In the genomic region with DNA sequence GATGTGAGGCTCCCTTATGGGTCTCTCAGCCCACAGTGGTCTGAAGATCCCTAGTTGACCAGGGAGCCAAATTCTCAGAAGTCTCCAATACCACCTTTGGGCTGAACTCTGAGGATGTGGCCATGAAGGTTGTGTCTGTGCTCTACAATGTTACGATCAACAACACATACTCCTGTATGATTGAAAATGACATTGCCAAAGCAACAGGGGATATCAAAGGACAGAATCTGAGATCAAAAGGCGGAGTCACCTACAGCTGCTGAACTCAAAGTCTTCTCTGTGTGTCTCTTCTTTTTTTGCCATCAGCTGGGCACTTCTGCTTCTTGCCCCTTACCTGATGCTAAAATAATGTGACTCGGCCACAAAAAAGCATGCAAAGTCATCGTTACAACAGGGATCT, we compare ENCODE assay signal across 22 cellular contexts. TPM values are rescaled to one million over a fixed set of nuclear protein-coding genes. Genes with fewer than 3 reads are reported as not detected.
"Had no signal": no experiment of that assay in that cellular context is flagged by ENCODE, and none has a peak within 500 bp of the region (broad histone marks: within the 10 kb centered on the region; RNA-seq: fewer than 3 reads in every experiment).

No MANE protein-coding gene starts in this region.

- ATAC-seq: activated T-cell treated with anti-CD3 and anti-CD28 coated beads, Interleukin-2, amount 50 U/mL, for 72 hours; WTC11 had no signal

- H3K27ac Mint-ChIP-seq: activated naive CD4-positive, alpha-beta T cell treated with anti-CD3 and anti-CD28 coated beads, Interleukin-2, amount 50 U/mL, for 24 hours; activated T-cell treated with anti-CD3 and anti-CD28 coated beads, Interleukin-2, amount 50 U/mL, for 72 hours; T-helper 1 cell treated with Interleukin-12 subunit alpha and Interleukin-12 subunit beta and Interleukin-4 antibody, amounts not matched to agents 30 μg/mL and 1 μg/mL, for 36 hours; WTC11 had no signal

- H3K4me2 ChIP-seq: PC-9 had no signal

- H3K4me1 Mint-ChIP-seq: WTC11 had no signal

- H3K27me3 ChIP-seq: MG63 had no signal

- H3K36me3 ChIP-seq: brain microvascular endothelial cell, cardiac muscle cell, MG63 had no signal

- H3K27ac ChIP-seq: brain microvascular endothelial cell, cardiac muscle cell, PC-9 had no signal

- DNase-seq: activated CD4-positive, alpha-beta T cell treated with anti-CD3 and anti-CD28 coated beads for 1 hour; activated CD4-positive, alpha-beta T cell treated with anti-CD3 and anti-CD28 coated beads, Interleukin-2, amount 50 U/mL, for 4 hours; activated CD8-positive, alpha-beta memory T cell treated with anti-CD3 and anti-CD28 coated beads, Interleukin-2, amount 50 U/mL, for 4 hours; activated T-cell treated with anti-CD3 and anti-CD28 coated beads, Interleukin-2, amount 50 U/mL, for 72 hours; amygdala; brain microvascular endothelial cell; MG63; NCI-H1105; NCI-H1436 treated with DMSO at 0.1 percent for 48 hours; NCI-H187; NCI-H2081; NCI-H510A treated with DMSO at 0.1 percent for 48 hours; NCI-H69; NK-92 treated with Interleukin-12 subunit alpha and Interleukin-12 subunit beta, amount 100 ng/mL, for 24 hours; PC-9; SHP77 treated with DMSO at 0.1 percent for 48 hours; T-helper 9 cell had no signal

- H3K9me3 ChIP-seq: MG63 had no signal

- H3K4me3 ChIP-seq: cardiac muscle cell, MG63, PC-9 had no signal

- H3K36me3 Mint-ChIP-seq: activated naive CD4-positive, alpha-beta T cell treated with anti-CD3 and anti-CD28 coated beads, Interleukin-2, amount 50 U/mL, for 24 hours; WTC11 had no signal

- H3K9me3 Mint-ChIP-seq: activated naive CD4-positive, alpha-beta T cell treated with anti-CD3 and anti-CD28 coated beads, Interleukin-2, amount 50 U/mL, for 24 hours; activated T-cell treated with anti-CD3 and anti-CD28 coated beads, Interleukin-2, amount 50 U/mL, for 72 hours; T-helper 1 cell treated with Interleukin-12 subunit alpha and Interleukin-12 subunit beta and Interleukin-4 antibody, amounts not matched to agents 30 μg/mL and 1 μg/mL, for 36 hours had no signal

- H3K4me3 Mint-ChIP-seq: activated naive CD4-positive, alpha-beta T cell treated with anti-CD3 and anti-CD28 coated beads, Interleukin-2, amount 50 U/mL, for 24 hours; activated T-cell treated with anti-CD3 and anti-CD28 coated beads, Interleukin-2, amount 50 U/mL, for 72 hours; T-helper 1 cell treated with Interleukin-12 subunit alpha and Interleukin-12 subunit beta and Interleukin-4 antibody, amounts not matched to agents 30 μg/mL and 1 μg/mL, for 36 hours; WTC11 had no signal

RNA-seq across cellular contexts. Expression of a gene that starts 17.6 kb away (rescaled TPM):
- total RNA-seq: cardiac muscle cell, SK-MEL-5, WTC11 had no signal
- polyA plus RNA-seq: cardiac muscle cell had no signal

RNA-seq across cellular contexts. Expression of a gene that starts 41.6 kb away (rescaled TPM):
- total RNA-seq: cardiac muscle cell had no signal
- polyA plus RNA-seq: cardiac muscle cell had no signal
